In genomic region chr20:645318-646106, GRCh38 we compare ENCODE assay signal across 8 cellular contexts. TPM values are rescaled to one million over a fixed set of nuclear protein-coding genes. Genes with fewer than 3 reads are reported as not detected.
DNase-seq lines count a peak whose midpoint lies in the region; ATAC-seq, FAIRE-seq and TF ChIP-seq lines count a peak whose summit lies in the region.

No MANE protein-coding gene starts in this region.

- DNase-seq in Ammon's horn (ENCODE audit: low spot score) (peak; percentile 74), GM19239 (ENCODE audit: insufficient read length, low spot score) (peak; percentile 97), KBM-7 (peak; percentile 94), RKO (ENCODE audit: low spot score) (peak; percentile 81), foreskin keratinocyte (peak in 1 of 2 donors; percentile 22), osteocyte (ENCODE audit: extremely low spot score, unreplicated experiment) (peak; percentile 90), upper lobe of left lung (peak; percentile 68 to 92)

- H3K4me1 Mint-ChIP-seq in activated T-helper 17 cell treated with anti-CD3 and anti-CD28 coated beads, Interleukin-2, amount 50 U/mL, for 72 hours: no peaks in the 10 kb centered on the region
- peaks cover 6% of the 10 kb centered on the region for H3K4me1 Mint-ChIP-seq in osteocyte (ENCODE audit: unreplicated experiment)

- peak; percentile 91 for FAIRE-seq in GM19239 (lab: Jason Lieb, UNC)

- peaks cover 11 to 36% (median 25%) of the 10 kb centered on the region in 4 donors for H3K36me3 ChIP-seq in upper lobe of left lung

- H3K27me3 Mint-ChIP-seq in activated T-helper 17 cell treated with anti-CD3 and anti-CD28 coated beads, Interleukin-2, amount 50 U/mL, for 72 hours: peaks cover 16% of the 10 kb centered on the region
- H3K27me3 Mint-ChIP-seq in osteocyte (ENCODE audit: unreplicated experiment): no peaks in the 10 kb centered on the region

- no peak overlapping the region for H3K27ac ChIP-seq in foreskin keratinocyte
- no peak overlapping the region for H3K27ac ChIP-seq in upper lobe of left lung

- in situ Hi-C loops in KBM-7 (cut with MboI; ENCODE audit: low pct_unique_long_range_greater_than_20kb, low sequenced_read_pairs): no loop called here

- no peak overlapping the region for H3K4me3 ChIP-seq in upper lobe of left lung

- H3K27ac Mint-ChIP-seq in activated T-helper 17 cell treated with anti-CD3 and anti-CD28 coated beads, Interleukin-2, amount 50 U/mL, for 72 hours: no peak overlapping the region
- H3K27ac Mint-ChIP-seq in osteocyte (ENCODE audit: unreplicated experiment): no peak overlapping the region

- H3K4me1 ChIP-seq in foreskin keratinocyte (no peaks in the 10 kb centered on the region), upper lobe of left lung (peaks cover 8 to 20% (median 13%) of the 10 kb centered on the region in 4 donors)

- no peak for TF ChIP-seq EP300 in upper lobe of left lung (IDR thresholded peaks at IDR 0.05)

- H3K4me3 Mint-ChIP-seq in activated T-helper 17 cell treated with anti-CD3 and anti-CD28 coated beads, Interleukin-2, amount 50 U/mL, for 72 hours: no peak overlapping the region
- no peak overlapping the region for H3K4me3 Mint-ChIP-seq in osteocyte (ENCODE audit: unreplicated experiment)

- H3K9me3 Mint-ChIP-seq in activated T-helper 17 cell treated with anti-CD3 and anti-CD28 coated beads, Interleukin-2, amount 50 U/mL, for 72 hours: no peaks in the 10 kb centered on the region
- H3K9me3 Mint-ChIP-seq in osteocyte (ENCODE audit: unreplicated experiment): no peaks in the 10 kb centered on the region

- H3K36me3 Mint-ChIP-seq in activated T-helper 17 cell treated with anti-CD3 and anti-CD28 coated beads, Interleukin-2, amount 50 U/mL, for 72 hours (ENCODE audit: low read depth): peaks cover 39% of the 10 kb centered on the region
- peaks cover 26% of the 10 kb centered on the region for H3K36me3 Mint-ChIP-seq in osteocyte (ENCODE audit: unreplicated experiment)

- H3K27me3 ChIP-seq in foreskin keratinocyte (peaks cover 17% of the 10 kb centered on the region), upper lobe of left lung (peaks cover 0 to 7% (median 0%) of the 10 kb centered on the region in 4 donors)

- peak; percentile 90 for ATAC-seq in activated T-helper 17 cell treated with anti-CD3 and anti-CD28 coated beads, Interleukin-2, amount 50 U/mL, for 72 hours (replicated peaks)
- ATAC-seq in foreskin keratinocyte: peak; percentile 77
- ATAC-seq in upper lobe of left lung (ENCODE audit: low FRiP score in 2 of 2): peak; percentile 79 to 89

- no peak for TF ChIP-seq POLR2A in upper lobe of left lung (IDR thresholded peaks at IDR 0.05)

- no peaks in the 10 kb centered on the region for H3K9me3 ChIP-seq in upper lobe of left lung

- WGBS in upper lobe of left lung, 2 donors: 17 to 23% methylated on average over 12 to 20 of the region's 20 CpGs

- peak; percentile 88 for TF ChIP-seq CTCF in foreskin keratinocyte (conservative IDR thresholded peaks at IDR 0.05)
- peak; percentile 92 for TF ChIP-seq CTCF in osteocyte (IDR thresholded peaks at IDR 0.05)
- TF ChIP-seq CTCF in upper lobe of left lung (IDR thresholded peaks at IDR 0.05): peak; percentile 85 to 94 (median 87)

RNA-seq across cellular contexts. Expression of gene SRXN1, which starts 7.5 kb away (rescaled TPM):
- 10 to 100 TPM; 14.6 to 24.6 TPM for total RNA-seq in activated T-helper 17 cell treated with anti-CD3 and anti-CD28 coated beads, Interleukin-2, amount 50 U/mL, for 72 hours
- total RNA-seq in foreskin keratinocyte (38.1 and 51.9 TPM in 2 replicates), osteocyte (12.7 and 14.3 TPM in 2 replicates), upper lobe of left lung (10 to 100 TPM; 10.5 to 58.2 (median 32.7) TPM)
- 33.7 and 41.6 TPM in 2 replicates for polyA plus RNA-seq in foreskin keratinocyte

RNA-seq across cellular contexts. Expression of gene SCRT2, which starts 30.1 kb away (rescaled TPM):
- not detected for total RNA-seq in activated T-helper 17 cell treated with anti-CD3 and anti-CD28 coated beads, Interleukin-2, amount 50 U/mL, for 72 hours
- total RNA-seq in foreskin keratinocyte (not detected in 2 replicates), osteocyte (not detected in 2 replicates), upper lobe of left lung (not detected)
- not detected in 2 replicates for polyA plus RNA-seq in foreskin keratinocyte

RNA-seq across cellular contexts. Expression of gene TCF15, which starts 35.4 kb away (rescaled TPM):
- not detected for total RNA-seq in activated T-helper 17 cell treated with anti-CD3 and anti-CD28 coated beads, Interleukin-2, amount 50 U/mL, for 72 hours
- total RNA-seq in foreskin keratinocyte (not detected in 2 replicates), osteocyte (not detected in 2 replicates), upper lobe of left lung (1 to 10 TPM in 2 of 6 donors, under 1 TPM in 3, not detected in 1; 0.14 to 1.4 (median 0.39) TPM)
- 0.07 TPM in 1 of 2 replicates, not detected in the other for polyA plus RNA-seq in foreskin keratinocyte
